Comparison of ENCODE assay signal across 1 cellular context in genomic region chr4:95593992-95594391, GRCh38.
TF ChIP-seq lines count a peak whose summit lies in the region.

No MANE protein-coding gene starts in this region.

TF ChIP-seq in GM23338, 12 proteins besides CTCF, POLR2A, EP300 and RAD21 (continued from another document):
- TF ChIP-seq, protein P1, sequence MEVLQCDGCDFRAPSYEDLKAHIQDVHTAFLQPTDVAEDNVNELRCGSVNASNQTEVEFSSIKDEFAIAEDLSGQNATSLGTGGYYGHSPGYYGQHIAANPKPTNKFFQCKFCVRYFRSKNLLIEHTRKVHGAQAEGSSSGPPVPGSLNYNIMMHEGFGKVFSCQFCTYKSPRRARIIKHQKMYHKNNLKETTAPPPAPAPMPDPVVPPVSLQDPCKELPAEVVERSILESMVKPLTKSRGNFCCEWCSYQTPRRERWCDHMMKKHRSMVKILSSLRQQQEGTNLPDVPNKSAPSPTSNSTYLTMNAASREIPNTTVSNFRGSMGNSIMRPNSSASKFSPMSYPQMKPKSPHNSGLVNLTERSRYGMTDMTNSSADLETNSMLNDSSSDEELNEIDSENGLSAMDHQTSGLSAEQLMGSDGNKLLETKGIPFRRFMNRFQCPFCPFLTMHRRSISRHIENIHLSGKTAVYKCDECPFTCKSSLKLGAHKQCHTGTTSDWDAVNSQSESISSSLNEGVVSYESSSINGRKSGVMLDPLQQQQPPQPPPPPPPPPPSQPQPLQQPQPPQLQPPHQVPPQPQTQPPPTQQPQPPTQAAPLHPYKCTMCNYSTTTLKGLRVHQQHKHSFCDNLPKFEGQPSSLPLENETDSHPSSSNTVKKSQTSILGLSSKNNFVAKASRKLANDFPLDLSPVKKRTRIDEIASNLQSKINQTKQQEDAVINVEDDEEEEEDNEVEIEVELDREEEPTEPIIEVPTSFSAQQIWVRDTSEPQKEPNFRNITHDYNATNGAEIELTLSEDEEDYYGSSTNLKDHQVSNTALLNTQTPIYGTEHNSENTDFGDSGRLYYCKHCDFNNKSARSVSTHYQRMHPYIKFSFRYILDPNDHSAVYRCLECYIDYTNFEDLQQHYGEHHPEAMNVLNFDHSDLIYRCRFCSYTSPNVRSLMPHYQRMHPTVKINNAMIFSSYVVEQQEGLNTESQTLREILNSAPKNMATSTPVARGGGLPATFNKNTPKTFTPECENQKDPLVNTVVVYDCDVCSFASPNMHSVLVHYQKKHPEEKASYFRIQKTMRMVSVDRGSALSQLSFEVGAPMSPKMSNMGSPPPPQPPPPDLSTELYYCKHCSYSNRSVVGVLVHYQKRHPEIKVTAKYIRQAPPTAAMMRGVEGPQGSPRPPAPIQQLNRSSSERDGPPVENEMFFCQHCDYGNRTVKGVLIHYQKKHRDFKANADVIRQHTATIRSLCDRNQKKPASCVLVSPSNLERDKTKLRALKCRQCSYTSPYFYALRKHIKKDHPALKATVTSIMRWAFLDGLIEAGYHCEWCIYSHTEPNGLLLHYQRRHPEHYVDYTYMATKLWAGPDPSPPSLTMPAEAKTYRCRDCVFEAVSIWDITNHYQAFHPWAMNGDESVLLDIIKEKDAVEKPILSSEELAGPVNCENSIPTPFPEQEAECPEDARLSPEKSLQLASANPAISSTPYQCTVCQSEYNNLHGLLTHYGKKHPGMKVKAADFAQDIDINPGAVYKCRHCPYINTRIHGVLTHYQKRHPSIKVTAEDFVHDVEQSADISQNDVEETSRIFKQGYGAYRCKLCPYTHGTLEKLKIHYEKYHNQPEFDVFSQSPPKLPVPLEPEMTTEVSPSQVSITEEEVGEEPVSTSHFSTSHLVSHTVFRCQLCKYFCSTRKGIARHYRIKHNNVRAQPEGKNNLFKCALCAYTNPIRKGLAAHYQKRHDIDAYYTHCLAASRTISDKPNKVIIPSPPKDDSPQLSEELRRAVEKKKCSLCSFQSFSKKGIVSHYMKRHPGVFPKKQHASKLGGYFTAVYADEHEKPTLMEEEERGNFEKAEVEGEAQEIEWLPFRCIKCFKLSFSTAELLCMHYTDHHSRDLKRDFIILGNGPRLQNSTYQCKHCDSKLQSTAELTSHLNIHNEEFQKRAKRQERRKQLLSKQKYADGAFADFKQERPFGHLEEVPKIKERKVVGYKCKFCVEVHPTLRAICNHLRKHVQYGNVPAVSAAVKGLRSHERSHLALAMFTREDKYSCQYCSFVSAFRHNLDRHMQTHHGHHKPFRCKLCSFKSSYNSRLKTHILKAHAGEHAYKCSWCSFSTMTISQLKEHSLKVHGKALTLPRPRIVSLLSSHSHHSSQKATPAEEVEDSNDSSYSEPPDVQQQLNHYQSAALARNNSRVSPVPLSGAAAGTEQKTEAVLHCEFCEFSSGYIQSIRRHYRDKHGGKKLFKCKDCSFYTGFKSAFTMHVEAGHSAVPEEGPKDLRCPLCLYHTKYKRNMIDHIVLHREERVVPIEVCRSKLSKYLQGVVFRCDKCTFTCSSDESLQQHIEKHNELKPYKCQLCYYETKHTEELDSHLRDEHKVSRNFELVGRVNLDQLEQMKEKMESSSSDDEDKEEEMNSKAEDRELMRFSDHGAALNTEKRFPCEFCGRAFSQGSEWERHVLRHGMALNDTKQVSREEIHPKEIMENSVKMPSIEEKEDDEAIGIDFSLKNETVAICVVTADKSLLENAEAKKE (CRISPR knock-in tag; IDR thresholded peaks at IDR 0.05), result no peak
- no peak for TF ChIP-seq REST (IDR thresholded peaks at IDR 0.05; ENCODE audit: unreplicated experiment)
- no peak for TF ChIP-seq ZNF114 (CRISPR knock-in tag; IDR thresholded peaks at IDR 0.05)
- no peak for TF ChIP-seq EZH2phosphoT487 (IDR thresholded peaks at IDR 0.05; ENCODE audit: unreplicated experiment)
- no peak for TF ChIP-seq EZH2 (IDR thresholded peaks at IDR 0.05; ENCODE audit: low read depth, unreplicated experiment)
- no peak for TF ChIP-seq STAT1 (IDR thresholded peaks at IDR 0.05; ENCODE audit: unreplicated experiment)
